In genomic region chrX:72712094-72712755, GRCh38 we compare ENCODE assay signal across 11 cellular contexts. TPM values are rescaled to one million over a fixed set of nuclear protein-coding genes. Genes with fewer than 3 reads are reported as not detected.
DNase-seq lines count a peak whose midpoint lies in the region; ATAC-seq and TF ChIP-seq lines count a peak whose summit lies in the region.
"Had no signal": no experiment of that assay in that cellular context is flagged by ENCODE, and none has a peak within 500 bp of the region (broad histone marks: within the 10 kb centered on the region; RNA-seq: fewer than 3 reads in every experiment).

No MANE protein-coding gene starts in this region.

- no peak for DNase-seq in stimulated activated naive CD8-positive, alpha-beta T cell treated with anti-CD3 and anti-CD28 coated beads, Interleukin-15, Interleukin-2, amounts not matched to agents 100 U/mL and 50 U/mL, for 24 hours
- DNase-seq in iris pigment epithelial cell (ENCODE audit: low read depth) (peak; percentile 53), NCI-H774 (lab: John Stamatoyannopoulos, UW) (no peak), GM20000 (ENCODE audit: low spot score) (no peak), HFFc6 (no peak)
- DNase-seq: activated naive CD8-positive, alpha-beta T cell treated with anti-CD3 and anti-CD28 coated beads, Interleukin-2, amount 10 ng/mL, durations not matched to agents 7 days and 5 days; CD4-positive, CD25-positive, alpha-beta regulatory T cell; naive thymus-derived CD4-positive, alpha-beta T cell had no signal

- no peak overlapping the region for H3K27ac Mint-ChIP-seq in stimulated activated naive CD8-positive, alpha-beta T cell treated with anti-CD3 and anti-CD28 coated beads, Interleukin-15, Interleukin-2, amounts not matched to agents 100 ng/mL and 50 ng/mL, for 24 hours
- H3K27ac Mint-ChIP-seq in activated T-helper 17 cell treated with anti-CD3 and anti-CD28 coated beads, Interleukin-2, amount 50 U/mL, for 72 hours, result no peak overlapping the region
- H3K27ac Mint-ChIP-seq in HFFc6, result no peak overlapping the region
- H3K27ac Mint-ChIP-seq: activated naive CD8-positive, alpha-beta T cell treated with anti-CD3 and anti-CD28 coated beads, Interleukin-2, amount 10 ng/mL, durations not matched to agents 7 days and 5 days; CD4-positive, CD25-positive, alpha-beta regulatory T cell; naive thymus-derived CD4-positive, alpha-beta T cell had no signal

- no peak for ATAC-seq in stimulated activated naive CD8-positive, alpha-beta T cell treated with anti-CD3 and anti-CD28 coated beads, Interleukin-15, Interleukin-2, amounts not matched to agents 100 U/mL and 50 U/mL, for 24 hours
- ATAC-seq in activated T-helper 17 cell treated with anti-CD3 and anti-CD28 coated beads, Interleukin-2, amount 50 U/mL, for 72 hours (replicated peaks), result no peak
- no peak for ATAC-seq in GM19395 (IDR thresholded peaks at IDR 0.05; ENCODE audit: unreplicated experiment)
- ATAC-seq: naive thymus-derived CD4-positive, alpha-beta T cell had no signal

- peaks cover 16% of the 10 kb centered on the region for H3K4me1 Mint-ChIP-seq in stimulated activated naive CD8-positive, alpha-beta T cell treated with anti-CD3 and anti-CD28 coated beads, Interleukin-15, Interleukin-2, amounts not matched to agents 100 ng/mL and 50 ng/mL, for 24 hours (ENCODE audit: low read depth)
- peaks cover 5% of the 10 kb centered on the region for H3K4me1 Mint-ChIP-seq in activated T-helper 17 cell treated with anti-CD3 and anti-CD28 coated beads, Interleukin-2, amount 50 U/mL, for 72 hours
- no peaks in the 10 kb centered on the region for H3K4me1 Mint-ChIP-seq in HFFc6 (ENCODE audit: low read depth)

- peaks cover 6% of the 10 kb centered on the region for H3K36me3 Mint-ChIP-seq in stimulated activated naive CD8-positive, alpha-beta T cell treated with anti-CD3 and anti-CD28 coated beads, Interleukin-15, Interleukin-2, amounts not matched to agents 100 ng/mL and 50 ng/mL, for 24 hours (ENCODE audit: low read depth)
- H3K36me3 Mint-ChIP-seq in activated T-helper 17 cell treated with anti-CD3 and anti-CD28 coated beads, Interleukin-2, amount 50 U/mL, for 72 hours (ENCODE audit: low read depth), result no peaks in the 10 kb centered on the region
- no peaks in the 10 kb centered on the region for H3K36me3 Mint-ChIP-seq in HFFc6 (ENCODE audit: low read depth)
- H3K36me3 Mint-ChIP-seq: activated naive CD8-positive, alpha-beta T cell treated with anti-CD3 and anti-CD28 coated beads, Interleukin-2, amount 10 ng/mL, durations not matched to agents 7 days and 5 days; CD4-positive, CD25-positive, alpha-beta regulatory T cell had no signal

- peak overlapping the region; percentile 78 for H3K4me3 Mint-ChIP-seq in stimulated activated naive CD8-positive, alpha-beta T cell treated with anti-CD3 and anti-CD28 coated beads, Interleukin-15, Interleukin-2, amounts not matched to agents 100 ng/mL and 50 ng/mL, for 24 hours
- H3K4me3 Mint-ChIP-seq in activated T-helper 17 cell treated with anti-CD3 and anti-CD28 coated beads, Interleukin-2, amount 50 U/mL, for 72 hours, result peak overlapping the region; percentile 70
- no peak overlapping the region for H3K4me3 Mint-ChIP-seq in HFFc6

- no peaks in the 10 kb centered on the region for H3K9me3 Mint-ChIP-seq in stimulated activated naive CD8-positive, alpha-beta T cell treated with anti-CD3 and anti-CD28 coated beads, Interleukin-15, Interleukin-2, amounts not matched to agents 100 ng/mL and 50 ng/mL, for 24 hours
- H3K9me3 Mint-ChIP-seq in activated T-helper 17 cell treated with anti-CD3 and anti-CD28 coated beads, Interleukin-2, amount 50 U/mL, for 72 hours, result no peaks in the 10 kb centered on the region
- H3K9me3 Mint-ChIP-seq in HFFc6, result no peaks in the 10 kb centered on the region
- H3K9me3 Mint-ChIP-seq: activated naive CD8-positive, alpha-beta T cell treated with anti-CD3 and anti-CD28 coated beads, Interleukin-2, amount 10 ng/mL, durations not matched to agents 7 days and 5 days; naive thymus-derived CD4-positive, alpha-beta T cell had no signal

- peaks cover 21% of the 10 kb centered on the region for H3K27me3 Mint-ChIP-seq in stimulated activated naive CD8-positive, alpha-beta T cell treated with anti-CD3 and anti-CD28 coated beads, Interleukin-15, Interleukin-2, amounts not matched to agents 100 ng/mL and 50 ng/mL, for 24 hours
- H3K27me3 Mint-ChIP-seq in activated T-helper 17 cell treated with anti-CD3 and anti-CD28 coated beads, Interleukin-2, amount 50 U/mL, for 72 hours, result no peaks in the 10 kb centered on the region
- H3K27me3 Mint-ChIP-seq in HFFc6 (ENCODE audit: insufficient read depth), result peaks cover 2% of the 10 kb centered on the region; the same call in 1 of the 2 replicates
- H3K27me3 Mint-ChIP-seq: activated naive CD8-positive, alpha-beta T cell treated with anti-CD3 and anti-CD28 coated beads, Interleukin-2, amount 10 ng/mL, durations not matched to agents 7 days and 5 days had no signal

- no peak for TF ChIP-seq CTCF in GM20000 (IDR thresholded peaks at IDR 0.05; ENCODE audit: extremely low read depth, missing control alignments)
- TF ChIP-seq CTCF in HFFc6 (IDR thresholded peaks at IDR 0.05), result no peak

RNA-seq across cellular contexts. Expression of gene PHKA1, which starts 1.9 kb away (rescaled TPM):
- total RNA-seq in activated T-helper 17 cell treated with anti-CD3 and anti-CD28 coated beads, Interleukin-2, amount 50 U/mL, for 72 hours, result 1 to 10 TPM; 4.2 to 9.9 TPM
- under 1 TPM in 2 of 6 experiments, not detected in 4; 0.09 to 0.12 TPM for total RNA-seq in HFFc6 (2021; fragmentation: NEBNext Ultra II Directional; extraction: Animal tissue kit (Norgen Biotek cat#: 25700))

Comparison
In these comparisons a context has a peak if more than half of its experiments do, and no peak if none do; other contexts are left out.
1. RNA of gene PHKA1, which starts 1.9 kb away (total RNA-seq): 4.2 to 9.9 TPM in activated T-helper 17 cell treated with anti-CD3 and anti-CD28 coated beads, Interleukin-2, amount 50 U/mL, for 72 hours; 0.09 to 0.12 TPM in HFFc6; every median in the first group is over 4 times any median in the second.